In genomic region chr3:12787346-12787745, GRCh38 we compare ENCODE assay signal across 1 cellular context.
TF ChIP-seq lines count a peak whose summit lies in the region.

No MANE protein-coding gene starts in this region.

TF ChIP-seq in HepG2, 621 proteins besides CTCF, POLR2A, EP300 and RAD21:
- TF ChIP-seq SMC3 (IDR thresholded peaks at IDR 0.05; ENCODE audit: low read length) (peak; percentile 18; the same call in 1 of the 2 replicates), STAG1 (CRISPR knock-in tag; IDR thresholded peaks at IDR 0.05) (peak; percentile 31)
